Comparison of ENCODE assay signal across 25 cellular contexts in genomic region chr13:33696530-33696929, GRCh38.
"Had no signal": no experiment of that assay in that cellular context is flagged by ENCODE, and none has a peak within 500 bp of the region (broad histone marks: within the 10 kb centered on the region; RNA-seq: fewer than 3 reads in every experiment).

No MANE protein-coding gene starts in this region.

- H3K9me3 Mint-ChIP-seq: activated CD4-positive, alpha-beta memory T cell treated with anti-CD3 and anti-CD28 coated beads for 36 hours; activated naive CD4-positive, alpha-beta T cell treated with anti-CD3 and anti-CD28 coated beads, Interleukin-2, amount 50 U/mL, for 24 hours; stimulated activated naive CD8-positive, alpha-beta T cell treated with anti-CD3 and anti-CD28 coated beads, Interleukin-15, amount 100 ng/mL, for 72 hours had no signal

- FAIRE-seq: pancreas had no signal

- H3K27me3 ChIP-seq: body of pancreas, esophagus squamous epithelium, gastrocnemius medialis, neutrophil, pancreas, right atrium auricular region, suprapubic skin, transverse colon, uterus had no signal

- H3K4me1 ChIP-seq: body of pancreas, esophagus squamous epithelium, gastrocnemius medialis, pancreas, psoas muscle, right atrium auricular region, suprapubic skin, uterus had no signal

- DNase-seq: activated B cell treated with CpG ODN at 0.5 μM for 24 hours; activated CD4-positive, alpha-beta memory T cell treated with anti-CD3 and anti-CD28 coated beads for 36 hours; activated CD4-positive, alpha-beta T cell treated with anti-CD3 and anti-CD28 coated beads for 4 hours; activated gamma-delta T cell treated with Interleukin-2 at 50 U/mL for 16 hours; anterior cingulate cortex; body of pancreas; caudate nucleus; effector CD8-positive, alpha-beta T cell; esophagus squamous epithelium; gastrocnemius medialis; head of caudate nucleus; hypothalamus; left ventricle myocardium superior; pancreas; psoas muscle; stimulated activated CD4-positive, alpha-beta T cell treated with anti-CD3 and anti-CD28 coated beads, Interleukin-1b, Interleukin-23, amount 100 ng/mL, for 48 hours; stimulated activated naive CD8-positive, alpha-beta T cell treated with anti-CD3 and anti-CD28 coated beads, Interleukin-15, amount 100 ng/mL, for 72 hours; T-helper 17 cell; transverse colon; uterus had no signal

- H3K4me3 ChIP-seq: body of pancreas, esophagus squamous epithelium, gastrocnemius medialis, pancreas, psoas muscle, right atrium auricular region, suprapubic skin, transverse colon, uterus had no signal

- H3K27ac Mint-ChIP-seq: activated B cell treated with CpG ODN at 0.5 μM for 24 hours; activated CD4-positive, alpha-beta memory T cell treated with anti-CD3 and anti-CD28 coated beads for 36 hours; activated naive CD4-positive, alpha-beta T cell treated with anti-CD3 and anti-CD28 coated beads, Interleukin-2, amount 50 U/mL, for 24 hours; nephron; stimulated activated naive CD8-positive, alpha-beta T cell treated with anti-CD3 and anti-CD28 coated beads, Interleukin-15, amount 100 ng/mL, for 72 hours had no signal

- H3K4me3 Mint-ChIP-seq: activated B cell treated with CpG ODN at 0.5 μM for 24 hours; activated CD4-positive, alpha-beta memory T cell treated with anti-CD3 and anti-CD28 coated beads for 36 hours; activated naive CD4-positive, alpha-beta T cell treated with anti-CD3 and anti-CD28 coated beads, Interleukin-2, amount 50 U/mL, for 24 hours; nephron; stimulated activated naive CD8-positive, alpha-beta T cell treated with anti-CD3 and anti-CD28 coated beads, Interleukin-15, amount 100 ng/mL, for 72 hours; T-helper 17 cell had no signal

- H3K27ac ChIP-seq: body of pancreas, esophagus squamous epithelium, gastrocnemius medialis, neutrophil, pancreas, psoas muscle, right atrium auricular region, suprapubic skin, transverse colon, uterus had no signal

- H3K36me3 Mint-ChIP-seq: activated naive CD4-positive, alpha-beta T cell treated with anti-CD3 and anti-CD28 coated beads, Interleukin-2, amount 50 U/mL, for 24 hours had no signal

- H3K9me3 ChIP-seq: body of pancreas, esophagus squamous epithelium, gastrocnemius medialis, neutrophil, pancreas, psoas muscle, right atrium auricular region, suprapubic skin, transverse colon, uterus had no signal

- H3K27me3 Mint-ChIP-seq: activated B cell treated with CpG ODN at 0.5 μM for 24 hours; activated CD4-positive, alpha-beta memory T cell treated with anti-CD3 and anti-CD28 coated beads for 36 hours; T-helper 17 cell had no signal

- H3K36me3 ChIP-seq: esophagus squamous epithelium, gastrocnemius medialis, neutrophil, pancreas, right atrium auricular region, suprapubic skin, transverse colon, uterus had no signal

- ATAC-seq: body of pancreas; gastrocnemius medialis; left ventricle myocardium superior; pancreas; psoas muscle; stimulated activated naive CD8-positive, alpha-beta T cell treated with anti-CD3 and anti-CD28 coated beads, Interleukin-15, amount 100 ng/mL, for 72 hours; T-helper 17 cell had no signal

- H3K4me1 Mint-ChIP-seq: activated B cell treated with CpG ODN at 0.5 μM for 24 hours; activated naive CD4-positive, alpha-beta T cell treated with anti-CD3 and anti-CD28 coated beads, Interleukin-2, amount 50 U/mL, for 24 hours; nephron; stimulated activated naive CD8-positive, alpha-beta T cell treated with anti-CD3 and anti-CD28 coated beads, Interleukin-15, amount 100 ng/mL, for 72 hours; T-helper 17 cell had no signal
